ENCODE assay signal across 1 cellular context in genomic region chr9:91190062-91190461, GRCh38.
TF ChIP-seq lines count a peak whose summit lies in the region.

No MANE protein-coding gene starts in this region.

TF ChIP-seq in IMR-90, 13 proteins besides CTCF, POLR2A, EP300 and RAD21 (continued from another document):
- TF ChIP-seq RCOR1 (IDR thresholded peaks at IDR 0.05; ENCODE audit: insufficient replicate concordance, low read length): no peak
- TF ChIP-seq ELK1 (IDR thresholded peaks at IDR 0.05; ENCODE audit: borderline replicate concordance, low read depth, low read length): no peak
- no peak for TF ChIP-seq MXI1 (IDR thresholded peaks at IDR 0.05; ENCODE audit: borderline replicate concordance, low read depth, low read length)
- TF ChIP-seq CHD1 (IDR thresholded peaks at IDR 0.05; ENCODE audit: low read depth, low read length): no peak
- TF ChIP-seq FOS (IDR thresholded peaks at IDR 0.05; ENCODE audit: low read depth, low read length): no peak
- TF ChIP-seq MAFK (IDR thresholded peaks at IDR 0.05; ENCODE audit: low read depth, low read length): no peak
- no peak for TF ChIP-seq CEBPB (IDR thresholded peaks at IDR 0.05; ENCODE audit: low read depth, low read length)
TF ChIP-seq in IMR-90: peak in this region for 0.
